In the genomic region with DNA sequence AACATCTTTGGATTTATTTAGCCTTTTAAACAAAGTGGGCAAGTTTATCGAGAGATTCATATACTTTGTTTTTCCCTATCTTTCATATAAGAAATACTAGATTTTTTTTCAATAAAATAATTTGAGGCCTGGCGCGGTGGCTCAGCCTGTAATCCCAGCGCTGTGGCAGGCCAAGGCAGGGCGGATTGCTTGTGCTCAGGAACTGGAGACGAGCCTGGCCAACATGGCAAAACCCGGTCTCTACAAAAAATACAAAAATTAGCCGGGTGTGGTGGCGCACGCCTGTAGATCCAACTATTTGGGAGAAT, we compare ENCODE assay signal across 8 cellular contexts. TPM values are rescaled to one million over a fixed set of nuclear protein-coding genes. Genes with fewer than 3 reads are reported as not detected.
DNase-seq lines count a peak whose midpoint lies in the region; ATAC-seq and TF ChIP-seq lines count a peak whose summit lies in the region.

No MANE protein-coding gene starts in this region.

- H3K9me3 ChIP-seq in cardiac muscle cell (ENCODE audit: low read depth) (no peaks in the 10 kb centered on the region), mesenchymal stem cell (ENCODE audit: control insufficient read depth, low read length) (no peaks in the 10 kb centered on the region), upper lobe of left lung (no peaks in the 10 kb centered on the region)

- no peak for TF ChIP-seq EP300 in upper lobe of left lung (IDR thresholded peaks at IDR 0.05)

- H3K18ac ChIP-seq in mesenchymal stem cell (ENCODE audit: low read depth in 1 of 2, low read length in 2 of 2) = peak overlapping the region in 1 of 2 experiments; percentile 86

- H3K9me3 Mint-ChIP-seq in brain = no peaks in the 10 kb centered on the region

- no peak overlapping the region for H3K23ac ChIP-seq in mesenchymal stem cell (ENCODE audit: low read length in 2 of 2)

- H3K36me3 ChIP-seq in cardiac muscle cell (no peaks in the 10 kb centered on the region), mesenchymal stem cell (ENCODE audit: control insufficient read depth in 1 of 2, insufficient read depth in 2 of 2, low read depth in 1 of 2, low read length in 2 of 2) (no peaks in the 10 kb centered on the region), upper lobe of left lung (no peaks in the 10 kb centered on the region)

- H2BK5ac ChIP-seq in mesenchymal stem cell (ENCODE audit: low read depth, low read length, poor library complexity, severe bottlenecking) = peak overlapping the region; percentile 46

- H3K4me3 ChIP-seq in cardiac muscle cell (peak overlapping the region; percentile 72), mesenchymal stem cell (ENCODE audit: insufficient read depth in 1 of 2, low read depth in 1 of 2, low read length in 2 of 2) (peak overlapping the region; percentile 11 to 93), upper lobe of left lung (peak overlapping the region in 3 of 4 donors; percentile 78 to 80 (median 80))

- H3K27ac ChIP-seq in cardiac muscle cell (peak overlapping the region; percentile 84), mesenchymal stem cell (ENCODE audit: low read length, poor library complexity, severe bottlenecking) (peak overlapping the region; percentile 81), upper lobe of left lung (peak overlapping the region; percentile 89 to 95 (median 92))

- WGBS in mesenchymal stem cell = 48% methylated on average over 7 of the region's 10 CpGs
- WGBS in upper lobe of left lung, 2 donors = 84% methylated on average over 10 of the region's 10 CpGs

- peak overlapping the region; percentile 93 to 99 (median 96) for H3K4me3 Mint-ChIP-seq in brain

- no peak for TF ChIP-seq POLR2A in upper lobe of left lung (IDR thresholded peaks at IDR 0.05)

- no peak overlapping the region for H3K14ac ChIP-seq in mesenchymal stem cell (ENCODE audit: low read length in 2 of 2)

- ATAC-seq in upper lobe of left lung (ENCODE audit: low FRiP score in 2 of 2) (no peak), GM19397 (IDR thresholded peaks at IDR 0.05; ENCODE audit: unreplicated experiment) (no peak)

- peak overlapping the region; percentile 24 to 33 for H3K4ac ChIP-seq in mesenchymal stem cell (ENCODE audit: low read depth in 1 of 2, low read length in 2 of 2)

- intact Hi-C loops in cardiac septum (cut with DNase I) = loop anchor here (1.0 to 5.0 kb wide), 3 partner anchors 84 to 313 kb away; partner anchors contain the start of gene RTCA

- peaks cover 12% of the 10 kb centered on the region for H3K79me1 ChIP-seq in mesenchymal stem cell (replicated peaks; ENCODE audit: low read length, poor library complexity, severe bottlenecking)

- peak overlapping the region; percentile 86 for H3K9ac ChIP-seq in mesenchymal stem cell (ENCODE audit: low read length)

- peak overlapping the region; percentile 98 for H3K4me2 ChIP-seq in mesenchymal stem cell (ENCODE audit: low read length, poor library complexity, severe bottlenecking)

- H3K27ac Mint-ChIP-seq in brain = peak overlapping the region; percentile 84 to 99 (median 96)

- H2AFZ ChIP-seq in mesenchymal stem cell (ENCODE audit: low read depth, low read length) = no peak overlapping the region

- H2BK15ac ChIP-seq in mesenchymal stem cell (ENCODE audit: low read depth, poor library complexity, severe bottlenecking) = no peak overlapping the region

- no peak for TF ChIP-seq CTCF in cardiac muscle cell (IDR thresholded peaks at IDR 0.05; ENCODE audit: low read depth, low read length)
- no peak for TF ChIP-seq CTCF in brain (conservative IDR thresholded peaks at IDR 0.05)
- TF ChIP-seq CTCF in upper lobe of left lung (IDR thresholded peaks at IDR 0.05) = no peak

- H3K4me1 ChIP-seq in cardiac muscle cell (ENCODE audit: low read depth) (peaks cover 17% of the 10 kb centered on the region), mesenchymal stem cell (ENCODE audit: control insufficient read depth, insufficient read depth, low read depth, low read length) (peaks cover 8% of the 10 kb centered on the region), upper lobe of left lung (peaks cover 12 to 31% (median 20%) of the 10 kb centered on the region in 4 donors)

- no peak overlapping the region for H4K91ac ChIP-seq in mesenchymal stem cell (ENCODE audit: low read length)

- H3K36me3 Mint-ChIP-seq in brain = no peaks in the 10 kb centered on the region

- peak overlapping the region; percentile 64 for H4K8ac ChIP-seq in mesenchymal stem cell (ENCODE audit: low read length)

- DNase-seq in cardiac muscle cell (ENCODE audit: low read depth in 1 of 2, low spot score in 1 of 2) (no peak), cardiac septum (ENCODE audit: low spot score) (no peak), mesenchymal stem cell (no peak), upper lobe of left lung (peak in 1 of 2 donors; percentile 25), occipital lobe (lab: John Stamatoyannopoulos, UW) (no peak), inferior parietal cortex (ENCODE audit: extremely low spot score) (no peak)

- H3K27me3 ChIP-seq in cardiac muscle cell (no peaks in the 10 kb centered on the region), mesenchymal stem cell (ENCODE audit: control insufficient read depth in 1 of 2, insufficient read depth in 1 of 2, low read length in 2 of 2) (no peaks in the 10 kb centered on the region), upper lobe of left lung (no peaks in the 10 kb centered on the region)

- H3K4me1 Mint-ChIP-seq in brain = peaks cover 32% of the 10 kb centered on the region

- no peak overlapping the region for H2BK12ac ChIP-seq in mesenchymal stem cell (ENCODE audit: low read length in 2 of 2)

- H2BK120ac ChIP-seq in mesenchymal stem cell (ENCODE audit: low read depth, low read length) = no peak overlapping the region

- peaks cover 12% of the 10 kb centered on the region for H3K27me3 Mint-ChIP-seq in brain

- no peak overlapping the region for H2AK5ac ChIP-seq in mesenchymal stem cell (ENCODE audit: low read length, severe bottlenecking)

RNA-seq across cellular contexts. Expression of gene CDC14A, which starts 1.6 kb away (rescaled TPM):
- 16.9 and 18.1 TPM in 2 replicates for total RNA-seq in cardiac muscle cell
- polyA plus RNA-seq in cardiac muscle cell = 9.6 and 14.3 TPM in 2 replicates
- total RNA-seq in cardiac septum = 4.9 TPM
- 1.8 TPM for polyA plus RNA-seq in brain (ENCODE audit: insufficient read depth, low read depth, low replicate concordance)
- 2.0 TPM for polyA plus RNA-seq in mesenchymal stem cell (2013, experiment 1 of 2)
- polyA plus RNA-seq in mesenchymal stem cell (2013, experiment 2 of 2) = 1.9 TPM
- total RNA-seq in upper lobe of left lung = 10 to 100 TPM in 5 of 6 donors, 1 to 10 TPM in 1; 9.6 to 56.6 (median 22.1) TPM
- total RNA-seq in occipital lobe = 5.1 TPM
